8 cellular contexts compared by ENCODE assay signal in the genomic region with DNA sequence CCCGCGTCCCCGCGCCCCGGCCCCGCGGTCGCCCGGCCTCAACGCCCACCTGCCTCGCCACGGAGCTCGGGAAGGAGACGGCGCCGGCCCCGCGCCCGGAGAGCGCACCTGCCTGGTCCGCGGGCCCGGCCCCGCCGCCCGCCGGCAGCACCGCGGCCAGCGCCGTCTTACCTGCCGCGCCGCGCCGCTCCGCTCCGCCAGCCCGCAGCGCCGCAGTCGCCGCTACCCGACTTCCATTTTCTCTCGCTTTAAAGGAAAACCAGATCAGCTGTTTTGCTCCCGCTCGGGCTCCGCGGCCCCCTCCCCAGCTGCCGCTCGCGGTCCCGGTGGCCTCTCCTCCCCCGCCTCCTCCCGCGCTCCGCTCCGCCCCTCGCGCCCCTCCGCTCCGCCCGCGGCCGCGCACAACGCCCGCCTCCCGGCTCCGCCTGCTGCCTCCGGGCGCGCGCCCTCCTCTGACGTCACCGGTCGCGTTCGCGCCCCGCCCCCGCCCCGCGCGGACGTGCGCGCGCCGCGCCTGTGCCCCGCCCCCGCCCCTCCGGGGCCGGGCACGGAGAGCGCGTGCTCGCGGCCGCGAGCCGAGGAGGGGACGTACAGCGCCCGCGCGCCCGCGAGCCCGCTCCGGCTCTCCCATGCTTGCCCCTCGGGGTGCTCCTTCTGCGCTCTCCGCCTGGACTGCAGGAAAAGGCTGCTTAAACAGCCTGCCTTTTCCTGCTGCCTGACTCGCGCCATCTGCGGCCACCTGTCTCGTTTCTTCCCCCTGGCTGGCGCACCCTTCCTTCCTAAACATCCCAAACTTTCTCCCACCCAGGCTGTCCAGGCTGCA. TPM values are rescaled to one million over a fixed set of nuclear protein-coding genes. Genes with fewer than 3 reads are reported as not detected.
DNase-seq lines count a peak whose midpoint lies in the region; ATAC-seq and TF ChIP-seq lines count a peak whose summit lies in the region.

OTUD7A (minus strand) TSS at position 338 of the 823 bp plus-strand sequence.

- peak within 1 kb of the TSS; percentile 94 for H3K4me3 Mint-ChIP-seq in type B pancreatic cell

- WGBS in adrenal gland, 4 donors = 0 to 1% (median 1%) methylated on average over 21 to 120 of the region's 120 CpGs

- peak within 1 kb of the TSS in 3 of 5 donors; percentile 82 to 92 (median 83) for H3K27ac ChIP-seq in adrenal gland
- H3K27ac ChIP-seq in left ventricle myocardium inferior (replicated peaks) = peak within 1 kb of the TSS; percentile 86

- no peak for TF ChIP-seq CTCF in GM12864 (IDR thresholded peaks at IDR 0.05; ENCODE audit: low read depth, low read length, missing control alignments)
- peak in 1 of 6 experiments; percentile 17 for TF ChIP-seq CTCF in adrenal gland (IDR thresholded peaks at IDR 0.05)
- no peak for TF ChIP-seq CTCF in left ventricle myocardium inferior (IDR thresholded peaks at IDR 0.05; ENCODE audit: borderline replicate concordance)
- no peak for TF ChIP-seq CTCF in type B pancreatic cell (conservative IDR thresholded peaks at IDR 0.05)

- intact Hi-C loops in adrenal gland (cut with DNase I) = no loop called here
- intact Hi-C loops in left ventricle myocardium inferior (cut with micrococcal nuclease) = no loop called here
- intact Hi-C loops in posterior vena cava (cut with DNase I) = no loop called here

- H3K27me3 Mint-ChIP-seq in type B pancreatic cell = peaks cover 32% of the 10 kb centered on the region

- peaks cover 15% of the 10 kb centered on the region for H3K4me1 Mint-ChIP-seq in type B pancreatic cell (ENCODE audit: unreplicated experiment)

- H3K4me3 ChIP-seq in GM12864 (ENCODE audit: low read depth, low read length) (peak within 1 kb of the TSS; percentile 73), adrenal gland (peak within 1 kb of the TSS in 2 of 4 donors; percentile 30 to 84), left ventricle myocardium inferior (peak within 1 kb of the TSS; percentile 75)

- H3K9me3 ChIP-seq in adrenal gland (replicated peaks in 1 of 3) (no peaks in the 10 kb centered on the region), left ventricle myocardium inferior (replicated peaks) (no peaks in the 10 kb centered on the region)

- H3K27ac Mint-ChIP-seq in type B pancreatic cell = peak within 1 kb of the TSS; percentile 86

- peak; percentile 21 to 32 for TF ChIP-seq POLR2A in adrenal gland (IDR thresholded peaks at IDR 0.05)

- peak; percentile 90 for ATAC-seq in HG02623 (IDR thresholded peaks at IDR 0.05; ENCODE audit: unreplicated experiment)

- H3K36me3 ChIP-seq in adrenal gland (replicated peaks in 1 of 2) (no peaks in the 10 kb centered on the region), left ventricle myocardium inferior (no peaks in the 10 kb centered on the region)

- peaks cover 1% of the 10 kb centered on the region for H3K9me3 Mint-ChIP-seq in type B pancreatic cell

- DNase-seq in GM12864 (ENCODE audit: low read depth) (peak; percentile 30), NCI-H1105 treated with DMSO at 0.1 percent for 48 hours (lab: John Stamatoyannopoulos, UW) (peak; percentile 70), T follicular helper cell (ENCODE audit: low read depth) (peak; percentile 77), adrenal gland (peak; percentile 70 to 89 (median 80)), left ventricle myocardium inferior (peak; percentile 88), posterior vena cava (ENCODE audit: low spot score) (peak; percentile 93), type B pancreatic cell (ENCODE audit: extremely low spot score, unreplicated experiment) (peak; percentile 94)

- no peaks in the 10 kb centered on the region for H3K36me3 Mint-ChIP-seq in type B pancreatic cell

- H3K27me3 ChIP-seq in adrenal gland = no peaks in the 10 kb centered on the region
- no peaks in the 10 kb centered on the region for H3K27me3 ChIP-seq in left ventricle myocardium inferior (ENCODE audit: low read depth)

- H3K4me1 ChIP-seq in adrenal gland (replicated peaks in 1 of 2) = peaks cover 4 to 7% of the 10 kb centered on the region in 2 donors
- peaks cover 15% of the 10 kb centered on the region for H3K4me1 ChIP-seq in left ventricle myocardium inferior

RNA-seq across cellular contexts. Expression of gene OTUD7A, which starts in this region (rescaled TPM):
- total RNA-seq in adrenal gland (1 to 10 TPM in 7 of 8 donors, under 1 TPM in 1; 0.67 to 4.0 (median 1.9) TPM), left ventricle myocardium inferior (1.5 TPM), posterior vena cava (1 to 10 TPM; 1.9 to 2.0 TPM), type B pancreatic cell (ENCODE audit: low replicate concordance) (2.4 TPM in 2 replicates)
- polyA plus RNA-seq in adrenal gland = 1 to 10 TPM in 1 of 3 donors, under 1 TPM in 2; 0.44 to 1.5 (median 0.64) TPM

Comparison
In these comparisons a context has a peak if more than half of its experiments do, and no peak if none do; other contexts are left out.
1. DNase-seq: peak in every context shown above with its lines; median percentile 94 in type B pancreatic cell; 93 in posterior vena cava; 88 in left ventricle myocardium inferior; 80 in adrenal gland; 77 in T follicular helper cell; 70 in NCI-H1105 treated with DMSO at 0.1 percent for 48 hours; 30 in GM12864.